1 cellular context compared by ENCODE assay signal in the genomic region with DNA sequence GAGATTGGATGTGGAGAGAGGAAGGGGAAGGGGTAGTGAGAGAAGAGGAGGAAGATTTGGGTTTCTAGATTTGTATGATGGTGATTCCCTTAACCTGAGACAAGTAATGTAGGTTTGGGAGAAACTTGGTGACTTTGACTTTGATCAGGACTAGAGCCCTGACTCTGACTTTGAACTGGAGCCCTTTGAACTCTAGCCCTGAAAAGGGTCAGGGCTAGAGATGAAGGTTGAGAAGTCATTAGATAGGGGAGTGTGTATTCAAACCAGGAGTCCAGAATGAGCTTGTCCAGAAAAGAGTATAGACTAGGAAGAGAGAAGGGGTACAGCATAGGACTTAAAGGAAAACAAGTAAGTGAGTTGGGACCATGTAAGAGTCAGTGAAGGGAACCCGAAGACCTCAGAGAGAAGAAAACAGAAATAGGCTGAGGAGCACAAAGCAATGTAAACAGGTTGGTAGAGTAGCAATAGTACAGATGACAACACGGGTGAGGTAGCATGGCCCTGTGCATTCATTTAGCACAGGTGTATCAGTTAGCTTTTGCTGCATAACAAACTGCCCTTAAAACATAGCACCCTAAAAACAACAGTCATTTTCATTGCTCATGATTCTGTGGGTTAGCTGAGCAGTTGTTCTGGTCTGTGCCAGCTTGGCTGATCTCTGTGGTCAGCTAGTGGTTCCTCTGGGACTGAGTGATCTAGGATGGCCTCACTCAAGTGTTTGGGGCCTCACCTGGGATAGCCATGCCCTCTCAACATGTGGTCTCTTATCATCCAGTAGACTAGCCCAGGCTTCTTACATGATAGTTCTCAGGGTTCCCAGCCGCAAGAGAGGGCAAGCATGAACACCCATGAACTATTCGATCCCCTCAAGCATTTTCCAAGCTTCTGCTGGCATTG.
TF ChIP-seq lines count a peak whose summit lies in the region.

No MANE protein-coding gene starts in this region.

TF ChIP-seq in H1, 55 proteins besides CTCF, POLR2A, EP300 and RAD21:
- peak; percentile 44; the same call in 1 of the 2 replicates for TF ChIP-seq KDM1A (IDR thresholded peaks at IDR 0.05; ENCODE audit: borderline replicate concordance, low read length)
- TF ChIP-seq HDAC6 (IDR thresholded peaks at IDR 0.05; ENCODE audit: low read depth, low read length): no peak
- TF ChIP-seq, protein P1, sequence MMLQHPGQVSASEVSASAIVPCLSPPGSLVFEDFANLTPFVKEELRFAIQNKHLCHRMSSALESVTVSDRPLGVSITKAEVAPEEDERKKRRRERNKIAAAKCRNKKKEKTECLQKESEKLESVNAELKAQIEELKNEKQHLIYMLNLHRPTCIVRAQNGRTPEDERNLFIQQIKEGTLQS (IDR thresholded peaks at IDR 0.05; ENCODE audit: insufficient read depth, low read depth, low read length): no peak
- TF ChIP-seq YY1 (IDR thresholded peaks at IDR 0.05; ENCODE audit: low read depth, low read length): no peak
TF ChIP-seq in H1: peak in this region for 1.
